In the genomic region with DNA sequence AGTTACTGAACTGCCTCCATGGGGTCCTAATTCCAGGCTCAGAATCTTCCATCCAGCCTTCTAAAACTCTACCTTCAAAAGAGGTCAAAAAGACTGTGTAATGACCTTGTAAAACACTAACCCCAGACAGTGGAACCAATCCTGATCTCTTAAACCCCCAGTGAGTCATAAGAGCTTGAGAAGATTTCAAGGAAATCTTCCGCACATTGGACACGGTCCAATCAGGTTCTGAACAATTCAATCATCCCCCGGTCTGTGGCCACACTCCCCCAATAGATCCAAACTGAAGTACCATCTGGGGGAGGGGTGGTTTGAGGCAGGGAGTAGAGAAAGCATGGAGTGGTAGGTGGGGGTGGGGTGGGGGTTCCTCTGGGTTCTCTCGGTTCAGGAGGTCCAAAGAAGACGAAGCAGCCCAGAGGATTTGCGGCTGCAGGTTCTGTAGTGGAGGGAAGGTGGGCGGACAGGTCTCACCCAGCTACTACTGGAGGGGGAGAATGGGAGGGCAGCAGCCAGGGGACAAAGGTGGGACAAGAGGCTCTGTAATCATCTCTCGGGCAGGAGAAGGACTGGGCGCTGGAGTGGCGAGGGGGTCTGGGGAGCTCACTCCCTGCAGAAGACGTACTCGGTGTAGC, we compare ENCODE assay signal across 1 cellular context.
TF ChIP-seq lines count a peak whose summit lies in the region.

No MANE protein-coding gene starts in this region.

TF ChIP-seq in H1, 55 proteins besides CTCF, POLR2A, EP300 and RAD21 (continued from another document):
- TF ChIP-seq ZNF274 (IDR thresholded peaks at IDR 0.05; ENCODE audit: borderline replicate concordance, extremely low read depth, low read length) (no peak), TEAD4 (IDR thresholded peaks at IDR 0.05; ENCODE audit: low read depth, low read length) (no peak), PHF8 (conservative IDR thresholded peaks at IDR 0.05; ENCODE audit: low read depth, low read length) (no peak), CREB1 (IDR thresholded peaks at IDR 0.05) (no peak), SP2 (IDR thresholded peaks at IDR 0.05; ENCODE audit: low read length) (no peak), JUN (IDR thresholded peaks at IDR 0.05; ENCODE audit: low read depth, low read length) (no peak), SIX5 (IDR thresholded peaks at IDR 0.05; ENCODE audit: low read depth, low read length) (no peak), GABPA (IDR thresholded peaks at IDR 0.05; ENCODE audit: borderline replicate concordance, insufficient read depth, low read length) (no peak)
- TF ChIP-seq, protein P1, sequence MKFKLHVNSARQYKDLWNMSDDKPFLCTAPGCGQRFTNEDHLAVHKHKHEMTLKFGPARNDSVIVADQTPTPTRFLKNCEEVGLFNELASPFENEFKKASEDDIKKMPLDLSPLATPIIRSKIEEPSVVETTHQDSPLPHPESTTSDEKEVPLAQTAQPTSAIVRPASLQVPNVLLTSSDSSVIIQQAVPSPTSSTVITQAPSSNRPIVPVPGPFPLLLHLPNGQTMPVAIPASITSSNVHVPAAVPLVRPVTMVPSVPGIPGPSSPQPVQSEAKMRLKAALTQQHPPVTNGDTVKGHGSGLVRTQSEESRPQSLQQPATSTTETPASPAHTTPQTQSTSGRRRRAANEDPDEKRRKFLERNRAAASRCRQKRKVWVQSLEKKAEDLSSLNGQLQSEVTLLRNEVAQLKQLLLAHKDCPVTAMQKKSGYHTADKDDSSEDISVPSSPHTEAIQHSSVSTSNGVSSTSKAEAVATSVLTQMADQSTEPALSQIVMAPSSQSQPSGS (IDR thresholded peaks at IDR 0.05; ENCODE audit: low read length) = no peak
